8 cellular contexts compared by ENCODE assay signal in genomic region chr17:38751803-38752118, GRCh38. TPM values are rescaled to one million over a fixed set of nuclear protein-coding genes. Genes with fewer than 3 reads are reported as not detected.
A peak's percentile ranks its signal among the peaks of the same experiment; 100 is the strongest.
DNase-seq lines count a peak whose midpoint lies in the region; ATAC-seq and TF ChIP-seq lines count a peak whose summit lies in the region.

No MANE protein-coding gene starts in this region.

- WGBS in esophagus, 2 donors: 0% methylated on average over 32 of the region's 32 CpGs

- no TSS peak for BruUV-seq in PC-3 (replicated peaks; lab: Mats Ljungman, UMichigan)

- TF ChIP-seq CTCF in PC-3 (conservative IDR thresholded peaks at IDR 0.05; ENCODE audit: low read depth, low read length): no peak

- intact Hi-C loops in PC-3 (cut with micrococcal nuclease): loop anchor here (2.0 kb wide), 1 partner anchor 47 kb away; the partner anchor contains the start of gene PIP4K2B

- peak; percentile 82 for DNase-seq in A172 (ENCODE audit: low spot score)
- peak; percentile 84 for DNase-seq in PC-3
- DNase-seq in activated T-cell treated with anti-CD3 and anti-CD28 coated beads, Interleukin-2, amount 50 U/mL, for 4 hours: peak; percentile 83
- peak; percentile 95 for DNase-seq in stimulated activated CD8-positive, alpha-beta memory T cell treated with anti-CD3 and anti-CD28 coated beads, Interleukin-4, amount 100 ng/mL, for 48 hours

- H3K27ac Mint-ChIP-seq in IgD-negative memory B cell: peak overlapping the region; percentile 91 to 100 (median 95)

- no peaks in the 10 kb centered on the region for H4K20me1 ChIP-seq in PC-3 (ENCODE audit: low read length)

- peak overlapping the region; percentile 88 for H3K4me2 ChIP-seq in PC-3 (ENCODE audit: low read length)

- peaks cover 1% of the 10 kb centered on the region for H3K36me3 Mint-ChIP-seq in IgD-negative memory B cell
- H3K36me3 Mint-ChIP-seq in activated T-cell treated with anti-CD3 and anti-CD28 coated beads, Interleukin-2, amount 50 U/mL, for 4 hours (ENCODE audit: insufficient read depth): peaks cover 16% of the 10 kb centered on the region

- H3K9me2 ChIP-seq in PC-3 (replicated peaks; ENCODE audit: low read length): no peaks in the 10 kb centered on the region

- H3K36me3 ChIP-seq in PC-3 (ENCODE audit: low read depth, low read length): peaks cover 16% of the 10 kb centered on the region
- peaks cover 3% of the 10 kb centered on the region in 2 donors for H3K36me3 ChIP-seq in esophagus (ENCODE audit: control insufficient read depth in 2 of 2, insufficient read depth in 2 of 2, low read length in 1 of 2)
- peaks cover 5% of the 10 kb centered on the region for H3K36me3 ChIP-seq in mucosa of stomach (ENCODE audit: control insufficient read depth, insufficient read depth, low read length)

- H3K4me1 ChIP-seq in PC-3 (ENCODE audit: insufficient read depth, low read length) (peaks cover 16% of the 10 kb centered on the region), esophagus (ENCODE audit: control insufficient read depth in 2 of 2, insufficient read depth in 2 of 2, low read length in 1 of 2) (peaks cover 0 to 9% of the 10 kb centered on the region in 2 donors), mucosa of stomach (ENCODE audit: control insufficient read depth, insufficient read depth, low read length) (peaks cover 22% of the 10 kb centered on the region)

- H3K27ac ChIP-seq in PC-3 (ENCODE audit: low read length) (peak overlapping the region; percentile 64), esophagus (ENCODE audit: low read depth in 2 of 2, low read length in 1 of 2) (peak overlapping the region; percentile 89 to 94)

- H3K4me1 Mint-ChIP-seq in IgD-negative memory B cell: peaks cover 23 to 36% (median 26%) of the 10 kb centered on the region in 3 donors
- H3K4me1 Mint-ChIP-seq in activated T-cell treated with anti-CD3 and anti-CD28 coated beads, Interleukin-2, amount 50 U/mL, for 4 hours (ENCODE audit: low read depth): peaks cover 51% of the 10 kb centered on the region

- peak; percentile 34 for ATAC-seq in GM18909 (IDR thresholded peaks at IDR 0.05; ENCODE audit: poor library complexity, unreplicated experiment)
- ATAC-seq in PC-3: peak; percentile 9
- peak; percentile 38 to 39 for ATAC-seq in activated T-cell treated with anti-CD3 and anti-CD28 coated beads, Interleukin-2, amount 50 U/mL, for 4 hours

- POLR2A ChIA-PET in PC-3 (lab: Charles Lee; ENCODE audit: unreplicated experiment): interaction anchor here (0.6 kb wide), 1 partner anchor 266 kb away, joined by 3 read pairs; no protein-coding TSS in a partner anchor

- H3K79me2 ChIP-seq in PC-3 (ENCODE audit: low read length): peaks cover 59% of the 10 kb centered on the region

- peaks cover 32% of the 10 kb centered on the region for H3K27me3 Mint-ChIP-seq in IgD-negative memory B cell
- peaks cover 33% of the 10 kb centered on the region for H3K27me3 Mint-ChIP-seq in activated T-cell treated with anti-CD3 and anti-CD28 coated beads, Interleukin-2, amount 50 U/mL, for 4 hours (ENCODE audit: low read depth)

- peak overlapping the region; percentile 84 for H2AFZ ChIP-seq in PC-3 (ENCODE audit: low read length)

- H3K9ac ChIP-seq in PC-3 (ENCODE audit: low read length) (peak overlapping the region; percentile 96), mucosa of stomach (ENCODE audit: low read length) (peak overlapping the region; percentile 65)

- H3K27me3 ChIP-seq in PC-3 (ENCODE audit: low read length): no peaks in the 10 kb centered on the region
- H3K27me3 ChIP-seq in esophagus (ENCODE audit: control insufficient read depth in 1 of 2, insufficient read depth in 2 of 2, low read length in 2 of 2): no peaks in the 10 kb centered on the region
- no peaks in the 10 kb centered on the region for H3K27me3 ChIP-seq in mucosa of stomach (ENCODE audit: control insufficient read depth, insufficient read depth, low read length)

- H3K4me3 ChIP-seq in PC-3 (ENCODE audit: low read length): peak overlapping the region; percentile 94
- H3K4me3 ChIP-seq in esophagus (ENCODE audit: low read depth in 1 of 2, low read length in 2 of 2): peak overlapping the region; percentile 76 to 88
- peak overlapping the region; percentile 81 for H3K4me3 ChIP-seq in mucosa of stomach (ENCODE audit: low read length)

- H3K4me3 Mint-ChIP-seq in IgD-negative memory B cell: peak overlapping the region; percentile 81 to 100 (median 98)
- peak overlapping the region; percentile 99 for H3K4me3 Mint-ChIP-seq in activated T-cell treated with anti-CD3 and anti-CD28 coated beads, Interleukin-2, amount 50 U/mL, for 4 hours

- H3K9me3 ChIP-seq in PC-3 (ENCODE audit: low read length) (no peaks in the 10 kb centered on the region), esophagus (ENCODE audit: control insufficient read depth in 2 of 2, insufficient read depth in 1 of 2, low read depth in 1 of 2, low read length in 1 of 2) (no peaks in the 10 kb centered on the region), mucosa of stomach (ENCODE audit: control insufficient read depth, low read length) (no peaks in the 10 kb centered on the region)

- peaks cover 0 to 3% (median 0%) of the 10 kb centered on the region in 3 donors for H3K9me3 Mint-ChIP-seq in IgD-negative memory B cell
- no peaks in the 10 kb centered on the region for H3K9me3 Mint-ChIP-seq in activated T-cell treated with anti-CD3 and anti-CD28 coated beads, Interleukin-2, amount 50 U/mL, for 4 hours

- CTCF ChIA-PET in PC-3 (lab: Charles Lee): no interaction called here

- H3F3A ChIP-seq in PC-3 (ENCODE audit: low read length, unreplicated experiment): no peaks in the 10 kb centered on the region

RNA-seq across cellular contexts. Expression of gene PSMB3, which starts 0.8 kb away (rescaled TPM):
- 484 and 521 TPM in 2 replicates for total RNA-seq in A172 (2014; rRNA removed; shearing (Covaris generic))
- polyA plus RNA-seq in IgD-negative memory B cell (426 TPM), esophagus (100 to 1,000 TPM; 198 to 204 TPM)
- 366 and 441 TPM in 2 replicates for total RNA-seq in PC-3 (2014; rRNA removed)
- 100 to 1,000 TPM; 527 to 569 (median 554) TPM for total RNA-seq in activated T-cell treated with anti-CD3 and anti-CD28 coated beads, Interleukin-2, amount 50 U/mL, for 4 hours

RNA-seq across cellular contexts. Expression of gene PCGF2, which starts 3.6 kb away (rescaled TPM):
- total RNA-seq in A172 (2014; rRNA removed; shearing (Covaris generic)): 8.2 and 9.9 TPM in 2 replicates
- polyA plus RNA-seq in IgD-negative memory B cell (not detected), esophagus (10 to 100 TPM in 1 of 2 donors, 1 to 10 TPM in 1; 9.4 to 22.4 TPM)
- 14.1 and 15.8 TPM in 2 replicates for total RNA-seq in PC-3 (2014; rRNA removed)
- under 1 TPM; 0.16 to 0.58 (median 0.43) TPM for total RNA-seq in activated T-cell treated with anti-CD3 and anti-CD28 coated beads, Interleukin-2, amount 50 U/mL, for 4 hours

RNA-seq across cellular contexts. Expression of gene CISD3, which starts 21.6 kb away (rescaled TPM):
- 7.5 and 12.4 TPM in 2 replicates for total RNA-seq in A172 (2014; rRNA removed; shearing (Covaris generic))
- 29.1 TPM for polyA plus RNA-seq in IgD-negative memory B cell
- total RNA-seq in PC-3 (2014; rRNA removed): 13.7 and 14.1 TPM in 2 replicates
- total RNA-seq in activated T-cell treated with anti-CD3 and anti-CD28 coated beads, Interleukin-2, amount 50 U/mL, for 4 hours: 10 to 100 TPM; 47.2 to 73.3 (median 67.8) TPM
- 10 to 100 TPM; 14.5 to 28.5 TPM for polyA plus RNA-seq in esophagus

RNA-seq across cellular contexts. Expression of gene MLLT6, which starts 46.7 kb away (rescaled TPM):
- 17.4 and 21.4 TPM in 2 replicates for total RNA-seq in A172 (2014; rRNA removed; shearing (Covaris generic))
- 7.9 TPM for polyA plus RNA-seq in IgD-negative memory B cell
- total RNA-seq in PC-3 (2014; rRNA removed): 24.7 and 28.7 TPM in 2 replicates
- total RNA-seq in activated T-cell treated with anti-CD3 and anti-CD28 coated beads, Interleukin-2, amount 50 U/mL, for 4 hours: 100 to 1,000 TPM; 263 to 315 (median 286) TPM
- 10 to 100 TPM; 20.9 to 66.1 TPM for polyA plus RNA-seq in esophagus

RNA-seq across cellular contexts. Expression of gene PIP4K2B, which starts 47.6 kb away (rescaled TPM):
- 55.6 and 66.9 TPM in 2 replicates for total RNA-seq in A172 (2014; rRNA removed; shearing (Covaris generic))
- polyA plus RNA-seq in IgD-negative memory B cell (11.5 TPM), esophagus (10 to 100 TPM in 1 of 2 donors, 1 to 10 TPM in 1; 7.7 to 11.1 TPM)
- total RNA-seq in PC-3 (2014; rRNA removed): 25.5 and 43.7 TPM in 2 replicates
- 10 to 100 TPM; 33.6 to 40.5 (median 39.3) TPM for total RNA-seq in activated T-cell treated with anti-CD3 and anti-CD28 coated beads, Interleukin-2, amount 50 U/mL, for 4 hours

Comparison
In these comparisons a context has a peak if more than half of its experiments do, and no peak if none do; other contexts are left out.
1. Peak in every context shown above with its lines: DNase-seq, ATAC-seq, H3K4me3 ChIP-seq and H3K27ac ChIP-seq.